14 cellular contexts compared by ENCODE assay signal in genomic region chr10:71269301-71270288, GRCh38. TPM values are rescaled to one million over a fixed set of nuclear protein-coding genes. Genes with fewer than 3 reads are reported as not detected.
DNase-seq lines count a peak whose midpoint lies in the region; ATAC-seq and TF ChIP-seq lines count a peak whose summit lies in the region.
"Had no signal": no experiment of that assay in that cellular context is flagged by ENCODE, and none has a peak within 500 bp of the region (broad histone marks: within the 10 kb centered on the region; RNA-seq: fewer than 3 reads in every experiment).

No MANE protein-coding gene starts in this region.

- no peaks in the 10 kb centered on the region for H3K9me3 Mint-ChIP-seq in Caco-2 (ENCODE audit: unreplicated experiment)
- H3K9me3 Mint-ChIP-seq: activated CD4-positive, alpha-beta memory T cell treated with anti-CD3 and anti-CD28 coated beads for 36 hours; activated naive CD4-positive, alpha-beta T cell treated with anti-CD3 and anti-CD28 coated beads, Interleukin-2, amount 10 ng/mL, durations not matched to agents 7 days and 5 days; effector memory CD8-positive, alpha-beta T cell; stimulated activated naive B cell treated with anti-CD40 and anti-IgM and Interleukin-4, amounts not matched to agents 10 μg/mL and 1 μg/mL and 100 μg/mL, for 72 hours had no signal

- intact Hi-C loops in Caco-2 (cut with micrococcal nuclease; ENCODE audit: unreplicated experiment) = loop anchor here (1.0 to 5.0 kb wide), 3 partner anchors 16 to 342 kb away; partner anchors contain the start of gene UNC5B

- H3K27me3 Mint-ChIP-seq in Caco-2 (ENCODE audit: insufficient read depth, unreplicated experiment) = no peaks in the 10 kb centered on the region

- H3K4me3 Mint-ChIP-seq in Caco-2 (ENCODE audit: unreplicated experiment) = no peak overlapping the region
- H3K4me3 Mint-ChIP-seq: activated CD4-positive, alpha-beta memory T cell treated with anti-CD3 and anti-CD28 coated beads for 36 hours; activated naive CD4-positive, alpha-beta T cell treated with anti-CD3 and anti-CD28 coated beads, Interleukin-2, amount 10 ng/mL, durations not matched to agents 7 days and 5 days; effector memory CD8-positive, alpha-beta T cell; stimulated activated naive B cell treated with anti-CD40 and anti-IgM and Interleukin-4, amounts not matched to agents 10 μg/mL and 1 μg/mL and 100 μg/mL, for 72 hours had no signal

- no TSS peak for BruUV-seq in Caco-2 (replicated peaks; lab: Mats Ljungman, UMichigan)

- TF ChIP-seq CTCF in Caco-2 (IDR thresholded peaks at IDR 0.05; ENCODE audit: insufficient read depth in 1 of 2, low read depth in 1 of 2, low read length in 1 of 2, severe bottlenecking in 1 of 2, unreplicated experiment in 1 of 2) (no peak), GM20000 (IDR thresholded peaks at IDR 0.05; ENCODE audit: extremely low read depth, missing control alignments) (no peak)

- H3K18ac ChIP-seq in mesenchymal stem cell (ENCODE audit: low read depth in 1 of 2, low read length in 2 of 2) = peak overlapping the region; percentile 64 to 79

- no peaks in the 10 kb centered on the region for H3K79me1 ChIP-seq in mesenchymal stem cell (replicated peaks; ENCODE audit: low read length, poor library complexity, severe bottlenecking)

- peak overlapping the region; percentile 29 for H3K9ac ChIP-seq in mesenchymal stem cell (ENCODE audit: low read length)
- H3K9ac ChIP-seq: BLaER1 had no signal

- peak overlapping the region in 1 of 2 experiments; percentile 33 for H3K4ac ChIP-seq in mesenchymal stem cell (ENCODE audit: low read depth in 1 of 2, low read length in 2 of 2)

- H3K36me3 Mint-ChIP-seq in Caco-2 (ENCODE audit: insufficient read depth, unreplicated experiment) = peaks cover 5% of the 10 kb centered on the region
- H3K36me3 Mint-ChIP-seq: activated CD4-positive, alpha-beta memory T cell treated with anti-CD3 and anti-CD28 coated beads for 36 hours; activated naive CD4-positive, alpha-beta T cell treated with anti-CD3 and anti-CD28 coated beads, Interleukin-2, amount 10 ng/mL, durations not matched to agents 7 days and 5 days; stimulated activated naive B cell treated with anti-CD40 and anti-IgM and Interleukin-4, amounts not matched to agents 10 μg/mL and 1 μg/mL and 100 μg/mL, for 72 hours had no signal

- no peak overlapping the region for H2AFZ ChIP-seq in mesenchymal stem cell (ENCODE audit: low read depth, low read length)

- no peak overlapping the region for H2AK5ac ChIP-seq in mesenchymal stem cell (ENCODE audit: low read length, severe bottlenecking)

- H3K36me3 ChIP-seq in Caco-2 (ENCODE audit: control insufficient read depth, insufficient read depth, low read length) (no peaks in the 10 kb centered on the region), mesenchymal stem cell (ENCODE audit: control insufficient read depth in 1 of 2, insufficient read depth in 2 of 2, low read depth in 1 of 2, low read length in 2 of 2) (no peaks in the 10 kb centered on the region)
- H3K36me3 ChIP-seq: BLaER1, neutrophil had no signal

- CTCF ChIA-PET in Caco-2 (lab: Charles Lee) = interaction anchor here (0.6 to 2.6 kb wide), 28 partner anchors 9 to 367 kb away, joined by 3 to 36 read pairs (median 4); partner anchors contain the start of genes SLC29A3 and UNC5B

- H3K14ac ChIP-seq in mesenchymal stem cell (ENCODE audit: low read length in 2 of 2) = peak overlapping the region in 1 of 2 experiments; percentile 58

- H3K4me3 ChIP-seq in Caco-2 (ENCODE audit: low read depth, low read length) = no peak overlapping the region
- H3K4me3 ChIP-seq in mesenchymal stem cell (ENCODE audit: insufficient read depth in 1 of 2, low read depth in 1 of 2, low read length in 2 of 2) = no peak overlapping the region
- H3K4me3 ChIP-seq: BLaER1 had no signal

- H2BK5ac ChIP-seq in mesenchymal stem cell (ENCODE audit: low read depth, low read length, poor library complexity, severe bottlenecking) = no peak overlapping the region

- peaks cover 19% of the 10 kb centered on the region for H3K4me1 Mint-ChIP-seq in Caco-2 (ENCODE audit: low read depth, unreplicated experiment)

- H4K91ac ChIP-seq in mesenchymal stem cell (ENCODE audit: low read length) = no peak overlapping the region

- peak overlapping the region; percentile 56 to 59 for H2BK12ac ChIP-seq in mesenchymal stem cell (ENCODE audit: low read length in 2 of 2)

- WGBS in mesenchymal stem cell = 52% methylated on average over 10 of the region's 11 CpGs

- peak overlapping the region; percentile 60 for H3K27ac Mint-ChIP-seq in Caco-2 (ENCODE audit: unreplicated experiment)
- H3K27ac Mint-ChIP-seq: activated CD4-positive, alpha-beta memory T cell treated with anti-CD3 and anti-CD28 coated beads for 36 hours; activated naive CD4-positive, alpha-beta T cell treated with anti-CD3 and anti-CD28 coated beads, Interleukin-2, amount 10 ng/mL, durations not matched to agents 7 days and 5 days; effector memory CD8-positive, alpha-beta T cell; stimulated activated naive B cell treated with anti-CD40 and anti-IgM and Interleukin-4, amounts not matched to agents 10 μg/mL and 1 μg/mL and 100 μg/mL, for 72 hours had no signal

- no peaks in the 10 kb centered on the region for H3K9me3 ChIP-seq in Caco-2
- H3K9me3 ChIP-seq in mesenchymal stem cell (ENCODE audit: control insufficient read depth, low read length) = no peaks in the 10 kb centered on the region
- H3K9me3 ChIP-seq: BLaER1, neutrophil had no signal

- no peak overlapping the region for H2BK120ac ChIP-seq in mesenchymal stem cell (ENCODE audit: low read depth, low read length)

- H3K23ac ChIP-seq in mesenchymal stem cell (ENCODE audit: low read length in 2 of 2) = no peak overlapping the region

- H3K27ac ChIP-seq in mesenchymal stem cell (ENCODE audit: low read length, poor library complexity, severe bottlenecking) = no peak overlapping the region
- H3K27ac ChIP-seq: neutrophil had no signal

- H3K4me1 ChIP-seq in Caco-2 (0 out of 2 replicates have a peak, but pooled peaks cover 14% of the 10 kb centered on the region), mesenchymal stem cell (ENCODE audit: control insufficient read depth, insufficient read depth, low read depth, low read length) (peaks cover 3% of the 10 kb centered on the region)

- H3K27me3 ChIP-seq in Caco-2 (replicated peaks; ENCODE audit: control insufficient read depth, insufficient read depth, low read length) (no peaks in the 10 kb centered on the region), mesenchymal stem cell (ENCODE audit: control insufficient read depth in 1 of 2, insufficient read depth in 1 of 2, low read length in 2 of 2) (peaks cover 0 to 40% of the 10 kb centered on the region in 2 experiments)
- H3K27me3 ChIP-seq: BLaER1, neutrophil had no signal

- no peak overlapping the region for H3K4me2 ChIP-seq in mesenchymal stem cell (ENCODE audit: low read length, poor library complexity, severe bottlenecking)

- no peak for DNase-seq in Caco-2
- DNase-seq in NCI-H226 = peak; percentile 63
- DNase-seq in mesenchymal stem cell = peak; percentile 51
- no peak for DNase-seq in AG20443 (ENCODE audit: low spot score)
- no peak for DNase-seq in GM20000 (ENCODE audit: low spot score)
- no peak for DNase-seq in NCI-H146 treated with DMSO at 0.1 percent for 48 hours (lab: John Stamatoyannopoulos, UW; ENCODE audit: unreplicated experiment)
- DNase-seq in HuH-7.5 (ENCODE audit: low spot score) = no peak
- DNase-seq: stimulated activated naive B cell treated with anti-CD40 and anti-IgM and Interleukin-4, amounts not matched to agents 10 μg/mL and 1 μg/mL and 100 μg/mL, for 72 hours had no signal

- POLR2A ChIA-PET in Caco-2 (lab: Charles Lee) = no interaction called here

- ATAC-seq in esophagus mucosa = peak; percentile 22

- peak overlapping the region; percentile 59 for H4K8ac ChIP-seq in mesenchymal stem cell (ENCODE audit: low read length)

- H2BK15ac ChIP-seq in mesenchymal stem cell (ENCODE audit: low read depth, poor library complexity, severe bottlenecking) = peak overlapping the region; percentile 95

RNA-seq across cellular contexts. Expression of gene SLC29A3, which starts 49.5 kb away (rescaled TPM):
- total RNA-seq in Caco-2 (2022) (18.3 and 20.7 TPM in 2 replicates), esophagus mucosa (0.92 TPM)
- 2.4 TPM for polyA plus RNA-seq in mesenchymal stem cell (2013, experiment 1 of 2)
- 2.1 TPM for polyA plus RNA-seq in mesenchymal stem cell (2013, experiment 2 of 2)

RNA-seq across cellular contexts. Expression of gene UNC5B, which starts 57.2 kb away (rescaled TPM):
- total RNA-seq in Caco-2 (2022) = 16.2 and 22.4 TPM in 2 replicates
- total RNA-seq in esophagus mucosa = 37.0 TPM
- polyA plus RNA-seq in mesenchymal stem cell (2013, experiment 1 of 2) = 40.6 TPM
- polyA plus RNA-seq in mesenchymal stem cell (2013, experiment 2 of 2) = 38.6 TPM

Comparison
In these comparisons a context has a peak if more than half of its experiments do, and no peak if none do; other contexts are left out.
1. DNase-seq: peak in NCI-H226 (single experiment) and mesenchymal stem cell (single experiment); none in Caco-2 (0 of 2), AG20443 (single experiment), GM20000 (single experiment), NCI-H146 treated with DMSO at 0.1 percent for 48 hours (single experiment) and HuH-7.5 (single experiment).
2. RNA of gene SLC29A3, which starts 49.5 kb away (total RNA-seq): 18.3 to 20.7 TPM in Caco-2; 0.92 TPM in esophagus mucosa (single experiment); every median in the first group is over 10 times any median in the second.